20 cellular contexts compared by ENCODE assay signal in the genomic region with DNA sequence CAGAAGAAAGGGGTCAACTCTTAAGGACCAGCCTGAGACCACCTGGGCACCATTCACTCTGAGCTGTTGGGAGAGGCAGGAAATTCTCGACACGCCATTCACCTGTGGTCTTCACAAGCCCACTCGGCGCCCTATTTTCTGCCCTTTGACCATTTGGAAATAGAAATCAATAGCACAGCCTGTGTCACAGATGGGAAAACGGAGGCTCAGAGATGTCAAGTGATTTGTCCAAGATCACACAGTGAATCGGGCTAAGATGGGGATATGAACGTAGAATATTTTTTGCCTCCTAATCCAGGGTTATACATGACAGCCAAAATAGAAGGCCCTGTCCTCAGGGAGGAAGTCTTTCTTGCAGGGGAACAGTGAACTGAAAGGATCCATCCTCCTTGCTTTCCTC. TPM values are rescaled to one million over a fixed set of nuclear protein-coding genes. Genes with fewer than 3 reads are reported as not detected.
DNase-seq lines count a peak whose midpoint lies in the region; ATAC-seq, FAIRE-seq and TF ChIP-seq lines count a peak whose summit lies in the region.
"Had no signal": no experiment of that assay in that cellular context is flagged by ENCODE, and none has a peak within 500 bp of the region (broad histone marks: within the 10 kb centered on the region; RNA-seq: fewer than 3 reads in every experiment).

No MANE protein-coding gene starts in this region.

- peaks cover 0 to 4% of the 10 kb centered on the region in 2 experiments; a peak in 2 of 5 replicates for H3K36me3 ChIP-seq in HepG2 (replicated peaks in 1 of 2; ENCODE audit: control insufficient read depth in 1 of 2, insufficient read depth in 2 of 2, low read length in 2 of 2)
- no peaks in the 10 kb centered on the region for H3K36me3 ChIP-seq in right lobe of liver
- H3K36me3 ChIP-seq in trophoblast cell (ENCODE audit: control insufficient read depth in 1 of 2, insufficient read depth in 2 of 2, low read length in 2 of 2), result no peaks in the 10 kb centered on the region

- no peak overlapping the region for H4K12ac ChIP-seq in trophoblast cell (ENCODE audit: low read depth, low read length)

- H4K91ac ChIP-seq in trophoblast cell (ENCODE audit: low read depth, low read length), result peak overlapping the region; percentile 60

- H4K20me1 ChIP-seq in HepG2 (ENCODE audit: insufficient read depth, low read length), result no peaks in the 10 kb centered on the region

- H3K4me1 ChIP-seq in HepG2 (ENCODE audit: insufficient read depth, low read length), result peaks cover 66% of the 10 kb centered on the region
- H3K4me1 ChIP-seq in right lobe of liver, result peaks cover 0 to 23% (median 9%) of the 10 kb centered on the region in 4 donors
- no peaks in the 10 kb centered on the region for H3K4me1 ChIP-seq in right cardiac atrium (ENCODE audit: control insufficient read depth, insufficient read depth, low read length)
- H3K4me1 ChIP-seq in trophoblast cell (ENCODE audit: control insufficient read depth in 1 of 2, insufficient read depth in 2 of 2, low read length in 2 of 2), result peaks cover 22 to 29% of the 10 kb centered on the region in 2 experiments

- ATAC-seq in HepG2 (no peak), right lobe of liver (no peak), right cardiac atrium (no peak), GM21825 (IDR thresholded peaks at IDR 0.05; ENCODE audit: unreplicated experiment) (no peak)

- H3K4me3 ChIP-seq in HepG2 (replicated peaks in 1 of 3; ENCODE audit: insufficient read depth in 1 of 3, low read depth in 2 of 3, low read length in 3 of 3) (no peak overlapping the region), right lobe of liver (no peak overlapping the region), right cardiac atrium (ENCODE audit: low read length) (no peak overlapping the region), trophoblast cell (ENCODE audit: low read depth, low read length) (no peak overlapping the region)

- in situ Hi-C loops in HepG2 (cut with HindIII; ENCODE audit: extremely low pct_ligation_motif_present, low pct_unique_long_range_greater_than_20kb), result loop anchor here (10.0 to 25.0 kb wide), 2 partner anchors 535 to 713 kb away; no protein-coding TSS in a partner anchor

- no peaks in the 10 kb centered on the region for H3K27me3 ChIP-seq in HepG2 (ENCODE audit: control insufficient read depth in 1 of 2, insufficient read depth in 2 of 2, low read length in 2 of 2)
- no peaks in the 10 kb centered on the region for H3K27me3 ChIP-seq in right lobe of liver
- no peaks in the 10 kb centered on the region for H3K27me3 ChIP-seq in right cardiac atrium (ENCODE audit: control insufficient read depth, insufficient read depth)
- H3K27me3 ChIP-seq in trophoblast cell (ENCODE audit: insufficient read depth, low read length), result no peaks in the 10 kb centered on the region

- H2BK12ac ChIP-seq in trophoblast cell (ENCODE audit: low read length), result peak overlapping the region; percentile 46

- peak overlapping the region; percentile 46 for H2BK120ac ChIP-seq in trophoblast cell (ENCODE audit: insufficient read depth, low read length, poor library complexity)

- BruUV-seq in HepG2 (replicated peaks; lab: Mats Ljungman, UMichigan), result no TSS peak

- H4K8ac ChIP-seq in trophoblast cell (ENCODE audit: low read depth, low read length), result no peak overlapping the region

- TF ChIP-seq POLR2A in HepG2 (IDR thresholded peaks at IDR 0.05; ENCODE audit: insufficient read depth in 1 of 2, low read depth in 2 of 2, low read length in 2 of 2) (no peak), right lobe of liver (IDR thresholded peaks at IDR 0.05) (no peak)

- POLR2A ChIA-PET in HepG2 (lab: Yijun Ruan, JAX), result interaction anchor here (1.7 to 3.7 kb wide), 3 partner anchors 9 to 23 kb away, joined by 8 to 17 read pairs (median 10); a partner anchor contains a TSS

- H3K79me1 ChIP-seq in trophoblast cell (ENCODE audit: low read length), result peaks cover 14% of the 10 kb centered on the region

- 85% methylated on average over 7 of the region's 7 CpGs for WGBS in HepG2 (ENCODE audit: low lambda C conversion rate)
- WGBS in right lobe of liver (ENCODE audit: insufficient coverage, low coverage, low lambda C conversion rate, missing lambda C conversion rate), result 75% methylated on average over 4 of the region's 7 CpGs
- WGBS in right cardiac atrium, result 79% methylated on average over 7 of the region's 7 CpGs
- WGBS in trophoblast cell (ENCODE audit: extremely low coverage, insufficient coverage, insufficient read length), result no CpG with 5 or more reads among the region's 7 CpGs

- H3K4me2 ChIP-seq in HepG2 (ENCODE audit: low read depth, low read length) (no peak overlapping the region), trophoblast cell (ENCODE audit: low read length) (no peak overlapping the region)

- DNase-seq in HepG2 (ENCODE audit: low spot score) (no peak), right lobe of liver (no peak), right cardiac atrium (no peak), trophoblast cell (no peak), glomerular visceral epithelial cell (ENCODE audit: extremely low spot score) (no peak), nucleus accumbens (lab: John Stamatoyannopoulos, UW) (no peak)
- DNase-seq: ACHN, DMS79 treated with DMSO at 0.1 percent for 48 hours, NCI-H1417, NCI-H187, NCI-H2107, NCI-H510A, NCI-H774, SHP77 had no signal

- no peaks in the 10 kb centered on the region for H3K79me2 ChIP-seq in HepG2 (ENCODE audit: insufficient read depth, low read length)
- H3K79me2 ChIP-seq in trophoblast cell (ENCODE audit: control insufficient read depth, insufficient read depth, low read length, poor library complexity), result no peaks in the 10 kb centered on the region

- no peak overlapping the region for H3K14ac ChIP-seq in trophoblast cell (ENCODE audit: low read length)

- no peak overlapping the region for H3K27ac ChIP-seq in HepG2 (ENCODE audit: extremely low read length, insufficient read depth, low read length)
- H3K27ac ChIP-seq in right lobe of liver, result no peak overlapping the region
- H3K27ac ChIP-seq in right cardiac atrium (ENCODE audit: low read length), result peak overlapping the region; percentile 8
- peak overlapping the region; percentile 40 for H3K27ac ChIP-seq in trophoblast cell (ENCODE audit: low read depth, low read length)
- H3K27ac ChIP-seq: C4-2B had no signal

- H2AFZ ChIP-seq in HepG2 (ENCODE audit: low read length) (no peak overlapping the region), trophoblast cell (ENCODE audit: insufficient read depth, low read length, poor library complexity) (no peak overlapping the region)

- no peak overlapping the region for H2BK5ac ChIP-seq in trophoblast cell (ENCODE audit: low read depth, low read length, poor library complexity)

- no peak overlapping the region for H3K4ac ChIP-seq in trophoblast cell (ENCODE audit: low read depth, low read length)

- TF ChIP-seq CTCF in HepG2 (CRISPR knock-in tag; IDR thresholded peaks at IDR 0.05) (no peak), right lobe of liver (IDR thresholded peaks at IDR 0.05) (no peak)

- no peak overlapping the region for H2AK5ac ChIP-seq in trophoblast cell (ENCODE audit: low read length)

- H3K23ac ChIP-seq in trophoblast cell (ENCODE audit: low read length), result no peak overlapping the region

- FAIRE-seq in HepG2 (lab: Jason Lieb, UNC), result no peak
- FAIRE-seq: RCC 7860 had no signal

- TF ChIP-seq EP300 in HepG2 (IDR thresholded peaks at IDR 0.05; ENCODE audit: low read depth in 2 of 2, low read length in 2 of 2), result no peak
- no peak for TF ChIP-seq EP300 in HepG2 (CRISPR knock-in tag; IDR thresholded peaks at IDR 0.05; ENCODE audit: borderline replicate concordance)

- H3K18ac ChIP-seq in trophoblast cell (ENCODE audit: low read length), result no peak overlapping the region

- intact Hi-C loops in HepG2 (cut with micrococcal nuclease; ENCODE audit: unreplicated experiment), result no loop called here
- intact Hi-C loops in right lobe of liver (cut with DNase I), result no loop called here
- intact Hi-C loops in right cardiac atrium (cut with DNase I), result no loop called here

- no peak for TF ChIP-seq RAD21 in HepG2 (CRISPR knock-in tag; IDR thresholded peaks at IDR 0.05)

- H3K9me3 ChIP-seq in HepG2 (ENCODE audit: low read length), result no peaks in the 10 kb centered on the region
- no peaks in the 10 kb centered on the region for H3K9me3 ChIP-seq in right lobe of liver
- no peaks in the 10 kb centered on the region for H3K9me3 ChIP-seq in right cardiac atrium (ENCODE audit: control insufficient read depth, low read length)
- no peaks in the 10 kb centered on the region for H3K9me3 ChIP-seq in trophoblast cell (ENCODE audit: insufficient read depth, low read depth, low read length)

- CTCF ChIA-PET in HepG2 (lab: Yijun Ruan, JAX; ENCODE audit: low intra/inter-chr PET ratio, low total read pairs), result no interaction called here

- H3K9ac ChIP-seq in HepG2 (ENCODE audit: insufficient read depth, low read depth, low read length) (no peak overlapping the region), trophoblast cell (ENCODE audit: low read length) (no peak overlapping the region)

RNA-seq across cellular contexts. Expression of a gene that starts 3.0 kb away (rescaled TPM):
- total RNA-seq in HepG2 (2016; rRNA removed; fragmentation: Illumina TruSeq; extraction: Trizol) (0.09 and 0.35 TPM in 2 replicates), right lobe of liver (not detected), right cardiac atrium (100 to 1,000 TPM in 2 of 4 donors, 10 to 100 TPM in 2; 80.1 to 118 (median 91.6) TPM)
- total RNA-seq in HepG2 (2016; cell fraction: cytosol; rRNA removed; fragmentation: Illumina TruSeq; extraction: Trizol; ENCODE audit: low read depth), result not detected in 2 replicates
- total RNA-seq in HepG2 (2016; cell fraction: insoluble cytoplasmic fraction; rRNA removed; fragmentation: Illumina TruSeq; extraction: Trizol), result 0.09 and 0.33 TPM in 2 replicates
- total RNA-seq in HepG2 (2016; cell fraction: membrane; rRNA removed; fragmentation: Illumina TruSeq; extraction: Trizol), result not detected in 2 replicates
- total RNA-seq in HepG2 (2016; cell fraction: nucleus; rRNA removed; fragmentation: Illumina TruSeq; extraction: Trizol), result not detected in 2 replicates
- polyA plus RNA-seq in HepG2 (2011; rRNA removed) (not detected in 2 replicates), right cardiac atrium (137 TPM)
- 0.08 and 0.10 TPM in 2 replicates for polyA plus RNA-seq in HepG2 (2011; cell fraction: cytosol; rRNA removed)
- polyA plus RNA-seq in HepG2 (2011; cell fraction: nucleus; rRNA removed), result not detected in 2 replicates
- 0.28 and 0.79 TPM in 2 replicates for polyA plus RNA-seq in HepG2 (2012)
- not detected in 2 replicates for polyA plus RNA-seq in HepG2 (2016; cell fraction: cytosol; fragmentation: Illumina TruSeq; extraction: Trizol; ENCODE audit: low read depth)
- polyA plus RNA-seq in HepG2 (2016; cell fraction: insoluble cytoplasmic fraction; fragmentation: Illumina TruSeq; extraction: Trizol; ENCODE audit: low read depth), result 0.44 TPM in 1 of 2 replicates, not detected in the other
- polyA plus RNA-seq in HepG2 (2016; cell fraction: membrane; fragmentation: Illumina TruSeq; extraction: Trizol; ENCODE audit: low read depth), result not detected in 2 replicates
- not detected in 2 replicates for polyA plus RNA-seq in HepG2 (2016; cell fraction: nucleus; fragmentation: Illumina TruSeq; extraction: Trizol; ENCODE audit: insufficient read depth, low read depth)
- not detected in 2 replicates for polyA minus RNA-seq in HepG2 (2011; rRNA and poly(A)+ RNA removed; ENCODE audit: low replicate concordance)
- not detected in 2 replicates for polyA minus RNA-seq in HepG2 (2011; cell fraction: cytosol; rRNA and poly(A)+ RNA removed)
- 0.64 TPM in 1 of 2 replicates, not detected in the other for polyA minus RNA-seq in HepG2 (2011; cell fraction: nucleus; rRNA and poly(A)+ RNA removed)
- polyA plus RNA-seq in trophoblast cell (2013), result 0.60 and 0.69 TPM in 2 replicates
- total RNA-seq: H4, M059J, OCI-LY7 had no signal

RNA-seq across cellular contexts. Expression of a gene that starts 7.7 kb away (rescaled TPM):
- not detected in 2 replicates for total RNA-seq in HepG2 (2016; rRNA removed; fragmentation: Illumina TruSeq; extraction: Trizol)
- not detected in 2 replicates for total RNA-seq in HepG2 (2016; cell fraction: cytosol; rRNA removed; fragmentation: Illumina TruSeq; extraction: Trizol; ENCODE audit: low read depth)
- 0.21 and 0.28 TPM in 2 replicates for total RNA-seq in HepG2 (2016; cell fraction: insoluble cytoplasmic fraction; rRNA removed; fragmentation: Illumina TruSeq; extraction: Trizol)
- total RNA-seq in HepG2 (2016; cell fraction: membrane; rRNA removed; fragmentation: Illumina TruSeq; extraction: Trizol), result not detected in 2 replicates
- not detected in 2 replicates for total RNA-seq in HepG2 (2016; cell fraction: nucleus; rRNA removed; fragmentation: Illumina TruSeq; extraction: Trizol)
- 0.14 and 0.55 TPM in 2 replicates for polyA plus RNA-seq in HepG2 (2011; rRNA removed)
- 0.14 and 0.51 TPM in 2 replicates for polyA plus RNA-seq in HepG2 (2011; cell fraction: cytosol; rRNA removed)
- polyA plus RNA-seq in HepG2 (2011; cell fraction: nucleus; rRNA removed), result 0.16 TPM in 1 of 2 replicates, not detected in the other
- polyA plus RNA-seq in HepG2 (2012), result 0.25 TPM in 1 of 2 replicates, not detected in the other
- not detected in 2 replicates for polyA plus RNA-seq in HepG2 (2016; cell fraction: cytosol; fragmentation: Illumina TruSeq; extraction: Trizol; ENCODE audit: low read depth)
- not detected in 2 replicates for polyA plus RNA-seq in HepG2 (2016; cell fraction: insoluble cytoplasmic fraction; fragmentation: Illumina TruSeq; extraction: Trizol; ENCODE audit: low read depth)
- not detected in 2 replicates for polyA plus RNA-seq in HepG2 (2016; cell fraction: membrane; fragmentation: Illumina TruSeq; extraction: Trizol; ENCODE audit: low read depth)
- not detected in 2 replicates for polyA plus RNA-seq in HepG2 (2016; cell fraction: nucleus; fragmentation: Illumina TruSeq; extraction: Trizol; ENCODE audit: insufficient read depth, low read depth)
- polyA minus RNA-seq in HepG2 (2011; rRNA and poly(A)+ RNA removed; ENCODE audit: low replicate concordance), result 0.72 TPM in 1 of 2 replicates, not detected in the other
- not detected in 2 replicates for polyA minus RNA-seq in HepG2 (2011; cell fraction: cytosol; rRNA and poly(A)+ RNA removed)
- not detected in 2 replicates for polyA minus RNA-seq in HepG2 (2011; cell fraction: nucleus; rRNA and poly(A)+ RNA removed)
- total RNA-seq in right lobe of liver, result under 1 TPM; 0.22 to 0.86 (median 0.52) TPM
- not detected for total RNA-seq in right cardiac atrium
- polyA plus RNA-seq in right cardiac atrium, result not detected
- polyA plus RNA-seq in trophoblast cell (2013), result not detected in 2 replicates
- total RNA-seq: H4, M059J, OCI-LY7 had no signal

RNA-seq across cellular contexts. Expression of a gene that starts 10.9 kb away (rescaled TPM):
- 0.87 and 2.4 TPM in 2 replicates for total RNA-seq in HepG2 (2016; rRNA removed; fragmentation: Illumina TruSeq; extraction: Trizol)
- total RNA-seq in HepG2 (2016; cell fraction: cytosol; rRNA removed; fragmentation: Illumina TruSeq; extraction: Trizol; ENCODE audit: low read depth), result 0.26 and 0.30 TPM in 2 replicates
- 1.1 and 2.3 TPM in 2 replicates for total RNA-seq in HepG2 (2016; cell fraction: insoluble cytoplasmic fraction; rRNA removed; fragmentation: Illumina TruSeq; extraction: Trizol)
- total RNA-seq in HepG2 (2016; cell fraction: membrane; rRNA removed; fragmentation: Illumina TruSeq; extraction: Trizol), result 0.55 and 0.80 TPM in 2 replicates
- 3.5 and 4.1 TPM in 2 replicates for total RNA-seq in HepG2 (2016; cell fraction: nucleus; rRNA removed; fragmentation: Illumina TruSeq; extraction: Trizol)
- polyA plus RNA-seq in HepG2 (2011; rRNA removed), result 2.5 TPM in 2 replicates
- polyA plus RNA-seq in HepG2 (2011; cell fraction: cytosol; rRNA removed), result 1.00 and 1.4 TPM in 2 replicates
- polyA plus RNA-seq in HepG2 (2011; cell fraction: nucleus; rRNA removed), result 15.4 and 20.4 TPM in 2 replicates
- 2.4 and 2.5 TPM in 2 replicates for polyA plus RNA-seq in HepG2 (2012)
- polyA plus RNA-seq in HepG2 (2016; cell fraction: cytosol; fragmentation: Illumina TruSeq; extraction: Trizol; ENCODE audit: low read depth), result 0.23 and 0.29 TPM in 2 replicates
- 0.71 and 0.86 TPM in 2 replicates for polyA plus RNA-seq in HepG2 (2016; cell fraction: insoluble cytoplasmic fraction; fragmentation: Illumina TruSeq; extraction: Trizol; ENCODE audit: low read depth)
- polyA plus RNA-seq in HepG2 (2016; cell fraction: membrane; fragmentation: Illumina TruSeq; extraction: Trizol; ENCODE audit: low read depth), result 0.43 and 0.89 TPM in 2 replicates
- 9.8 and 11.9 TPM in 2 replicates for polyA plus RNA-seq in HepG2 (2016; cell fraction: nucleus; fragmentation: Illumina TruSeq; extraction: Trizol; ENCODE audit: insufficient read depth, low read depth)
- 1.6 TPM in 1 of 2 replicates, not detected in the other for polyA minus RNA-seq in HepG2 (2011; rRNA and poly(A)+ RNA removed; ENCODE audit: low replicate concordance)
- polyA minus RNA-seq in HepG2 (2011; cell fraction: cytosol; rRNA and poly(A)+ RNA removed), result 0.35 TPM in 1 of 2 replicates, not detected in the other
- polyA minus RNA-seq in HepG2 (2011; cell fraction: nucleus; rRNA and poly(A)+ RNA removed), result 2.5 and 4.4 TPM in 2 replicates
- total RNA-seq in right lobe of liver, result 10 to 100 TPM in 4 of 6 experiments, 1 to 10 TPM in 2; 5.0 to 35.7 (median 13.5) TPM
- under 1 TPM; 0.46 to 0.85 (median 0.75) TPM for total RNA-seq in right cardiac atrium
- polyA plus RNA-seq in right cardiac atrium, result 0.68 TPM
- polyA plus RNA-seq in trophoblast cell (2013), result 0.57 and 0.70 TPM in 2 replicates

RNA-seq across cellular contexts. Expression of a gene that starts 22.2 kb away (rescaled TPM):
- total RNA-seq in HepG2 (2016; rRNA removed; fragmentation: Illumina TruSeq; extraction: Trizol), result 49.0 and 60.4 TPM in 2 replicates
- 27.4 and 28.2 TPM in 2 replicates for total RNA-seq in HepG2 (2016; cell fraction: cytosol; rRNA removed; fragmentation: Illumina TruSeq; extraction: Trizol; ENCODE audit: low read depth)
- 49.5 and 55.0 TPM in 2 replicates for total RNA-seq in HepG2 (2016; cell fraction: insoluble cytoplasmic fraction; rRNA removed; fragmentation: Illumina TruSeq; extraction: Trizol)
- total RNA-seq in HepG2 (2016; cell fraction: membrane; rRNA removed; fragmentation: Illumina TruSeq; extraction: Trizol), result 39.5 and 41.0 TPM in 2 replicates
- 50.8 and 56.3 TPM in 2 replicates for total RNA-seq in HepG2 (2016; cell fraction: nucleus; rRNA removed; fragmentation: Illumina TruSeq; extraction: Trizol)
- 14.0 and 18.4 TPM in 2 replicates for polyA plus RNA-seq in HepG2 (2011; rRNA removed)
- 8.9 and 11.4 TPM in 2 replicates for polyA plus RNA-seq in HepG2 (2011; cell fraction: cytosol; rRNA removed)
- 21.1 TPM in 2 replicates for polyA plus RNA-seq in HepG2 (2011; cell fraction: nucleus; rRNA removed)
- 29.6 and 43.1 TPM in 2 replicates for polyA plus RNA-seq in HepG2 (2012)
- polyA plus RNA-seq in HepG2 (2016; cell fraction: cytosol; fragmentation: Illumina TruSeq; extraction: Trizol; ENCODE audit: low read depth), result 32.3 and 41.1 TPM in 2 replicates
- 75.4 and 76.2 TPM in 2 replicates for polyA plus RNA-seq in HepG2 (2016; cell fraction: insoluble cytoplasmic fraction; fragmentation: Illumina TruSeq; extraction: Trizol; ENCODE audit: low read depth)
- 40.8 and 42.5 TPM in 2 replicates for polyA plus RNA-seq in HepG2 (2016; cell fraction: membrane; fragmentation: Illumina TruSeq; extraction: Trizol; ENCODE audit: low read depth)
- polyA plus RNA-seq in HepG2 (2016; cell fraction: nucleus; fragmentation: Illumina TruSeq; extraction: Trizol; ENCODE audit: insufficient read depth, low read depth), result 45.0 and 50.9 TPM in 2 replicates
- polyA minus RNA-seq in HepG2 (2011; rRNA and poly(A)+ RNA removed; ENCODE audit: low replicate concordance), result 5.5 and 10.5 TPM in 2 replicates
- 4.2 and 5.0 TPM in 2 replicates for polyA minus RNA-seq in HepG2 (2011; cell fraction: cytosol; rRNA and poly(A)+ RNA removed)
- polyA minus RNA-seq in HepG2 (2011; cell fraction: nucleus; rRNA and poly(A)+ RNA removed), result 52.7 and 65.8 TPM in 2 replicates
- total RNA-seq in right lobe of liver, result 10 to 100 TPM; 14.8 to 26.2 (median 21.7) TPM
- 10 to 100 TPM; 15.1 to 23.7 (median 18.6) TPM for total RNA-seq in right cardiac atrium
- 27.8 TPM for polyA plus RNA-seq in right cardiac atrium
- polyA plus RNA-seq in trophoblast cell (2013), result 31.8 TPM in 2 replicates

RNA-seq across cellular contexts. Expression of a gene that starts 22.8 kb away (rescaled TPM):
- total RNA-seq in HepG2 (2016; rRNA removed; fragmentation: Illumina TruSeq; extraction: Trizol) (22.9 and 52.0 TPM in 2 replicates), right lobe of liver (10 to 100 TPM in 1 of 6 experiments, 1 to 10 TPM in 5; 6.4 to 11.7 (median 7.7) TPM), right cardiac atrium (10 to 100 TPM; 11.0 to 13.8 (median 11.8) TPM)
- total RNA-seq in HepG2 (2016; cell fraction: cytosol; rRNA removed; fragmentation: Illumina TruSeq; extraction: Trizol; ENCODE audit: low read depth), result 3.6 and 4.8 TPM in 2 replicates
- 22.0 and 49.9 TPM in 2 replicates for total RNA-seq in HepG2 (2016; cell fraction: insoluble cytoplasmic fraction; rRNA removed; fragmentation: Illumina TruSeq; extraction: Trizol)
- total RNA-seq in HepG2 (2016; cell fraction: membrane; rRNA removed; fragmentation: Illumina TruSeq; extraction: Trizol), result 18.4 and 21.5 TPM in 2 replicates
- 33.7 and 34.3 TPM in 2 replicates for total RNA-seq in HepG2 (2016; cell fraction: nucleus; rRNA removed; fragmentation: Illumina TruSeq; extraction: Trizol)
- polyA plus RNA-seq in HepG2 (2011; rRNA removed) (14.8 and 16.0 TPM in 2 replicates), right cardiac atrium (6.1 TPM)
- polyA plus RNA-seq in HepG2 (2011; cell fraction: cytosol; rRNA removed), result 9.2 and 9.9 TPM in 2 replicates
- 19.0 and 21.1 TPM in 2 replicates for polyA plus RNA-seq in HepG2 (2011; cell fraction: nucleus; rRNA removed)
- 18.5 and 18.9 TPM in 2 replicates for polyA plus RNA-seq in HepG2 (2012)
- polyA plus RNA-seq in HepG2 (2016; cell fraction: cytosol; fragmentation: Illumina TruSeq; extraction: Trizol; ENCODE audit: low read depth), result 2.2 and 3.1 TPM in 2 replicates
- polyA plus RNA-seq in HepG2 (2016; cell fraction: insoluble cytoplasmic fraction; fragmentation: Illumina TruSeq; extraction: Trizol; ENCODE audit: low read depth), result 61.2 and 64.1 TPM in 2 replicates
- polyA plus RNA-seq in HepG2 (2016; cell fraction: membrane; fragmentation: Illumina TruSeq; extraction: Trizol; ENCODE audit: low read depth), result 9.3 and 11.6 TPM in 2 replicates
- polyA plus RNA-seq in HepG2 (2016; cell fraction: nucleus; fragmentation: Illumina TruSeq; extraction: Trizol; ENCODE audit: insufficient read depth, low read depth), result 65.3 and 68.8 TPM in 2 replicates
- polyA minus RNA-seq in HepG2 (2011; rRNA and poly(A)+ RNA removed; ENCODE audit: low replicate concordance), result 53.8 and 56.2 TPM in 2 replicates
- 15.1 and 18.1 TPM in 2 replicates for polyA minus RNA-seq in HepG2 (2011; cell fraction: cytosol; rRNA and poly(A)+ RNA removed)
- 22.9 and 23.2 TPM in 2 replicates for polyA minus RNA-seq in HepG2 (2011; cell fraction: nucleus; rRNA and poly(A)+ RNA removed)
- 39.9 and 41.2 TPM in 2 replicates for polyA plus RNA-seq in trophoblast cell (2013)

Comparison
In these comparisons a context has a peak if more than half of its experiments do, and no peak if none do; other contexts are left out.
1. H3K27ac ChIP-seq: peak in right cardiac atrium (single experiment) and trophoblast cell (single experiment); none in HepG2 (single experiment) and right lobe of liver (0 of 3).
2. RNA of a gene that starts 3.0 kb away (total RNA-seq): 80.1 to 118 TPM in right cardiac atrium; 0.09 to 0.35 TPM in HepG2 and not detected in right lobe of liver; every median in the first group is over 10 times any median in the second.